10 cellular contexts compared by ENCODE assay signal in genomic region chr2:218260742-218261423, GRCh38. TPM values are rescaled to one million over a fixed set of nuclear protein-coding genes. Genes with fewer than 3 reads are reported as not detected.
DNase-seq lines count a peak whose midpoint lies in the region; ATAC-seq, FAIRE-seq and TF ChIP-seq lines count a peak whose summit lies in the region.
"Had no signal": no experiment of that assay in that cellular context is flagged by ENCODE, and none has a peak within 500 bp of the region (broad histone marks: within the 10 kb centered on the region; RNA-seq: fewer than 3 reads in every experiment).

Gene GPBAR1, plus strand, starts transcription at chr2:218261015. Its CDS starts 1,710 bp downstream, at chr2:218262725.

- DNase-seq in RWPE1 (ENCODE audit: low spot score) (no peak), right cardiac atrium (peak; percentile 79 to 91 (median 88)), HTR-8/SVneo (ENCODE audit: insufficient read length, low spot score) (no peak), RPMI8226 (no peak), D721Med (ENCODE audit: insufficient read length, low spot score) (no peak)

- FAIRE-seq in HTR-8/SVneo (lab: Jason Lieb, UNC) (no peak), D721Med (lab: Jason Lieb, UNC) (no peak)
- FAIRE-seq: colon, GM18507 had no signal

- no peaks in the 10 kb centered on the region for H4K20me1 ChIP-seq in DOHH2 (ENCODE audit: control insufficient read depth, insufficient read depth, low read depth, low read length)

- peak within 1 kb of the TSS; percentile 26 for H3K4me2 ChIP-seq in DOHH2 (ENCODE audit: low read length)

- ATAC-seq in right cardiac atrium = peak; percentile 22 to 32
- ATAC-seq in HG02763 (IDR thresholded peaks at IDR 0.05; ENCODE audit: unreplicated experiment) = no peak

- H3K27ac ChIP-seq in DOHH2 (ENCODE audit: low read depth, low read length) (0 out of 2 replicates have a peak within 1 kb of the TSS, but pooled peaks have one; percentile 9), RWPE1 (peak within 1 kb of the TSS; percentile 52), right cardiac atrium (ENCODE audit: low read length) (peak within 1 kb of the TSS; percentile 65), rectal smooth muscle tissue (ENCODE audit: low read depth, low read length) (peak within 1 kb of the TSS; percentile 83)

- TF ChIP-seq CTCF in DOHH2 (IDR thresholded peaks at IDR 0.05; ENCODE audit: low read depth, low read length, poor library complexity, severe bottlenecking) (no peak), RWPE1 (conservative IDR thresholded peaks at IDR 0.05; ENCODE audit: low read depth) (no peak), D721Med (IDR thresholded peaks at IDR 0.05; ENCODE audit: insufficient read depth, missing control alignments) (no peak)

- POLR2A ChIA-PET in RWPE1 (lab: Yijun Ruan, JAX; ENCODE audit: low non-redundant PET) = no interaction called here

- H3F3A ChIP-seq in DOHH2 (ENCODE audit: control insufficient read depth, insufficient read depth) = peaks cover 18% of the 10 kb centered on the region

- H3K9me2 ChIP-seq in DOHH2 (replicated peaks; ENCODE audit: control insufficient read depth, low read length) = no peaks in the 10 kb centered on the region

- peaks cover 30% of the 10 kb centered on the region for H3K36me3 ChIP-seq in DOHH2 (ENCODE audit: control insufficient read depth, low read length)
- peaks cover 14% of the 10 kb centered on the region for H3K36me3 ChIP-seq in rectal smooth muscle tissue (ENCODE audit: control insufficient read depth, insufficient read depth, low read length)

- intact Hi-C loops in right cardiac atrium (cut with DNase I) = no loop called here

- no peaks in the 10 kb centered on the region for H3K9me3 ChIP-seq in DOHH2 (ENCODE audit: control insufficient read depth, insufficient read depth, low read length)
- H3K9me3 ChIP-seq in right cardiac atrium (ENCODE audit: control insufficient read depth, low read length) = no peaks in the 10 kb centered on the region

- no peaks in the 10 kb centered on the region for H3K79me2 ChIP-seq in DOHH2 (ENCODE audit: control insufficient read depth, low read length)

- CTCF ChIA-PET in RWPE1 (lab: Yijun Ruan, JAX) = interaction anchor here (0.7 kb wide), 1 partner anchor 9 kb away, joined by 3 read pairs; the partner anchor contains the start of gene AAMP

- WGBS in right cardiac atrium = 58% methylated on average over 10 of the region's 10 CpGs

- H3K4me3 ChIP-seq in DOHH2 (ENCODE audit: low read length) (peak within 1 kb of the TSS; percentile 8; the same call in 1 of the 2 replicates), right cardiac atrium (ENCODE audit: low read length) (no peak within 1 kb of the TSS), rectal smooth muscle tissue (ENCODE audit: low read length) (peak within 1 kb of the TSS; percentile 15)

- peaks cover 49% of the 10 kb centered on the region for H3K4me1 ChIP-seq in DOHH2 (ENCODE audit: control insufficient read depth, low read length)
- H3K4me1 ChIP-seq in right cardiac atrium (ENCODE audit: control insufficient read depth, insufficient read depth, low read length) = peaks cover 29% of the 10 kb centered on the region
- H3K4me1 ChIP-seq in rectal smooth muscle tissue (ENCODE audit: control insufficient read depth, insufficient read depth, low read length) = peaks cover 49% of the 10 kb centered on the region

- no peak within 1 kb of the TSS for H3K9ac ChIP-seq in rectal smooth muscle tissue (ENCODE audit: low read length)

- no peaks in the 10 kb centered on the region for H3K27me3 ChIP-seq in DOHH2 (ENCODE audit: control insufficient read depth, low read length)
- H3K27me3 ChIP-seq in right cardiac atrium (ENCODE audit: control insufficient read depth, insufficient read depth) = no peaks in the 10 kb centered on the region
- no peaks in the 10 kb centered on the region for H3K27me3 ChIP-seq in rectal smooth muscle tissue (ENCODE audit: control insufficient read depth, insufficient read depth, low read length)

RNA-seq across cellular contexts. Expression of gene GPBAR1, which starts in this region (rescaled TPM):
- 1 to 10 TPM; 5.2 to 8.6 (median 5.9) TPM for total RNA-seq in right cardiac atrium
- polyA plus RNA-seq in right cardiac atrium = 3.5 TPM

Comparison
In these comparisons a context has a peak if more than half of its experiments do, and no peak if none do; other contexts are left out.
1. H3K27ac ChIP-seq: peak in every context shown above with its lines; median percentile 83 in rectal smooth muscle tissue; 65 in right cardiac atrium; 52 in RWPE1; 9 in DOHH2.
2. DNase-seq: peak in right cardiac atrium (3 of 3); none in RWPE1 (single experiment), HTR-8/SVneo (single experiment), RPMI8226 (single experiment) and D721Med (single experiment).